1 cellular context compared by ENCODE assay signal in genomic region chr11:14300661-14301304, GRCh38.
TF ChIP-seq lines count a peak whose summit lies in the region.

No MANE protein-coding gene starts in this region.

TF ChIP-seq in GM23338, 12 proteins besides CTCF, POLR2A, EP300 and RAD21 (continued from another document):
- TF ChIP-seq, protein P1, sequence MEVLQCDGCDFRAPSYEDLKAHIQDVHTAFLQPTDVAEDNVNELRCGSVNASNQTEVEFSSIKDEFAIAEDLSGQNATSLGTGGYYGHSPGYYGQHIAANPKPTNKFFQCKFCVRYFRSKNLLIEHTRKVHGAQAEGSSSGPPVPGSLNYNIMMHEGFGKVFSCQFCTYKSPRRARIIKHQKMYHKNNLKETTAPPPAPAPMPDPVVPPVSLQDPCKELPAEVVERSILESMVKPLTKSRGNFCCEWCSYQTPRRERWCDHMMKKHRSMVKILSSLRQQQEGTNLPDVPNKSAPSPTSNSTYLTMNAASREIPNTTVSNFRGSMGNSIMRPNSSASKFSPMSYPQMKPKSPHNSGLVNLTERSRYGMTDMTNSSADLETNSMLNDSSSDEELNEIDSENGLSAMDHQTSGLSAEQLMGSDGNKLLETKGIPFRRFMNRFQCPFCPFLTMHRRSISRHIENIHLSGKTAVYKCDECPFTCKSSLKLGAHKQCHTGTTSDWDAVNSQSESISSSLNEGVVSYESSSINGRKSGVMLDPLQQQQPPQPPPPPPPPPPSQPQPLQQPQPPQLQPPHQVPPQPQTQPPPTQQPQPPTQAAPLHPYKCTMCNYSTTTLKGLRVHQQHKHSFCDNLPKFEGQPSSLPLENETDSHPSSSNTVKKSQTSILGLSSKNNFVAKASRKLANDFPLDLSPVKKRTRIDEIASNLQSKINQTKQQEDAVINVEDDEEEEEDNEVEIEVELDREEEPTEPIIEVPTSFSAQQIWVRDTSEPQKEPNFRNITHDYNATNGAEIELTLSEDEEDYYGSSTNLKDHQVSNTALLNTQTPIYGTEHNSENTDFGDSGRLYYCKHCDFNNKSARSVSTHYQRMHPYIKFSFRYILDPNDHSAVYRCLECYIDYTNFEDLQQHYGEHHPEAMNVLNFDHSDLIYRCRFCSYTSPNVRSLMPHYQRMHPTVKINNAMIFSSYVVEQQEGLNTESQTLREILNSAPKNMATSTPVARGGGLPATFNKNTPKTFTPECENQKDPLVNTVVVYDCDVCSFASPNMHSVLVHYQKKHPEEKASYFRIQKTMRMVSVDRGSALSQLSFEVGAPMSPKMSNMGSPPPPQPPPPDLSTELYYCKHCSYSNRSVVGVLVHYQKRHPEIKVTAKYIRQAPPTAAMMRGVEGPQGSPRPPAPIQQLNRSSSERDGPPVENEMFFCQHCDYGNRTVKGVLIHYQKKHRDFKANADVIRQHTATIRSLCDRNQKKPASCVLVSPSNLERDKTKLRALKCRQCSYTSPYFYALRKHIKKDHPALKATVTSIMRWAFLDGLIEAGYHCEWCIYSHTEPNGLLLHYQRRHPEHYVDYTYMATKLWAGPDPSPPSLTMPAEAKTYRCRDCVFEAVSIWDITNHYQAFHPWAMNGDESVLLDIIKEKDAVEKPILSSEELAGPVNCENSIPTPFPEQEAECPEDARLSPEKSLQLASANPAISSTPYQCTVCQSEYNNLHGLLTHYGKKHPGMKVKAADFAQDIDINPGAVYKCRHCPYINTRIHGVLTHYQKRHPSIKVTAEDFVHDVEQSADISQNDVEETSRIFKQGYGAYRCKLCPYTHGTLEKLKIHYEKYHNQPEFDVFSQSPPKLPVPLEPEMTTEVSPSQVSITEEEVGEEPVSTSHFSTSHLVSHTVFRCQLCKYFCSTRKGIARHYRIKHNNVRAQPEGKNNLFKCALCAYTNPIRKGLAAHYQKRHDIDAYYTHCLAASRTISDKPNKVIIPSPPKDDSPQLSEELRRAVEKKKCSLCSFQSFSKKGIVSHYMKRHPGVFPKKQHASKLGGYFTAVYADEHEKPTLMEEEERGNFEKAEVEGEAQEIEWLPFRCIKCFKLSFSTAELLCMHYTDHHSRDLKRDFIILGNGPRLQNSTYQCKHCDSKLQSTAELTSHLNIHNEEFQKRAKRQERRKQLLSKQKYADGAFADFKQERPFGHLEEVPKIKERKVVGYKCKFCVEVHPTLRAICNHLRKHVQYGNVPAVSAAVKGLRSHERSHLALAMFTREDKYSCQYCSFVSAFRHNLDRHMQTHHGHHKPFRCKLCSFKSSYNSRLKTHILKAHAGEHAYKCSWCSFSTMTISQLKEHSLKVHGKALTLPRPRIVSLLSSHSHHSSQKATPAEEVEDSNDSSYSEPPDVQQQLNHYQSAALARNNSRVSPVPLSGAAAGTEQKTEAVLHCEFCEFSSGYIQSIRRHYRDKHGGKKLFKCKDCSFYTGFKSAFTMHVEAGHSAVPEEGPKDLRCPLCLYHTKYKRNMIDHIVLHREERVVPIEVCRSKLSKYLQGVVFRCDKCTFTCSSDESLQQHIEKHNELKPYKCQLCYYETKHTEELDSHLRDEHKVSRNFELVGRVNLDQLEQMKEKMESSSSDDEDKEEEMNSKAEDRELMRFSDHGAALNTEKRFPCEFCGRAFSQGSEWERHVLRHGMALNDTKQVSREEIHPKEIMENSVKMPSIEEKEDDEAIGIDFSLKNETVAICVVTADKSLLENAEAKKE (CRISPR knock-in tag; IDR thresholded peaks at IDR 0.05), result no peak
- TF ChIP-seq ZNF331 (CRISPR knock-in tag; IDR thresholded peaks at IDR 0.05; ENCODE audit: low read depth), result no peak
- TF ChIP-seq, protein P2, sequence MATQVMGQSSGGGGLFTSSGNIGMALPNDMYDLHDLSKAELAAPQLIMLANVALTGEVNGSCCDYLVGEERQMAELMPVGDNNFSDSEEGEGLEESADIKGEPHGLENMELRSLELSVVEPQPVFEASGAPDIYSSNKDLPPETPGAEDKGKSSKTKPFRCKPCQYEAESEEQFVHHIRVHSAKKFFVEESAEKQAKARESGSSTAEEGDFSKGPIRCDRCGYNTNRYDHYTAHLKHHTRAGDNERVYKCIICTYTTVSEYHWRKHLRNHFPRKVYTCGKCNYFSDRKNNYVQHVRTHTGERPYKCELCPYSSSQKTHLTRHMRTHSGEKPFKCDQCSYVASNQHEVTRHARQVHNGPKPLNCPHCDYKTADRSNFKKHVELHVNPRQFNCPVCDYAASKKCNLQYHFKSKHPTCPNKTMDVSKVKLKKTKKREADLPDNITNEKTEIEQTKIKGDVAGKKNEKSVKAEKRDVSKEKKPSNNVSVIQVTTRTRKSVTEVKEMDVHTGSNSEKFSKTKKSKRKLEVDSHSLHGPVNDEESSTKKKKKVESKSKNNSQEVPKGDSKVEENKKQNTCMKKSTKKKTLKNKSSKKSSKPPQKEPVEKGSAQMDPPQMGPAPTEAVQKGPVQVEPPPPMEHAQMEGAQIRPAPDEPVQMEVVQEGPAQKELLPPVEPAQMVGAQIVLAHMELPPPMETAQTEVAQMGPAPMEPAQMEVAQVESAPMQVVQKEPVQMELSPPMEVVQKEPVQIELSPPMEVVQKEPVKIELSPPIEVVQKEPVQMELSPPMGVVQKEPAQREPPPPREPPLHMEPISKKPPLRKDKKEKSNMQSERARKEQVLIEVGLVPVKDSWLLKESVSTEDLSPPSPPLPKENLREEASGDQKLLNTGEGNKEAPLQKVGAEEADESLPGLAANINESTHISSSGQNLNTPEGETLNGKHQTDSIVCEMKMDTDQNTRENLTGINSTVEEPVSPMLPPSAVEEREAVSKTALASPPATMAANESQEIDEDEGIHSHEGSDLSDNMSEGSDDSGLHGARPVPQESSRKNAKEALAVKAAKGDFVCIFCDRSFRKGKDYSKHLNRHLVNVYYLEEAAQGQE (IDR thresholded peaks at IDR 0.05; ENCODE audit: unreplicated experiment), result no peak
